ENCODE assay signal across 9 cellular contexts in the genomic region with DNA sequence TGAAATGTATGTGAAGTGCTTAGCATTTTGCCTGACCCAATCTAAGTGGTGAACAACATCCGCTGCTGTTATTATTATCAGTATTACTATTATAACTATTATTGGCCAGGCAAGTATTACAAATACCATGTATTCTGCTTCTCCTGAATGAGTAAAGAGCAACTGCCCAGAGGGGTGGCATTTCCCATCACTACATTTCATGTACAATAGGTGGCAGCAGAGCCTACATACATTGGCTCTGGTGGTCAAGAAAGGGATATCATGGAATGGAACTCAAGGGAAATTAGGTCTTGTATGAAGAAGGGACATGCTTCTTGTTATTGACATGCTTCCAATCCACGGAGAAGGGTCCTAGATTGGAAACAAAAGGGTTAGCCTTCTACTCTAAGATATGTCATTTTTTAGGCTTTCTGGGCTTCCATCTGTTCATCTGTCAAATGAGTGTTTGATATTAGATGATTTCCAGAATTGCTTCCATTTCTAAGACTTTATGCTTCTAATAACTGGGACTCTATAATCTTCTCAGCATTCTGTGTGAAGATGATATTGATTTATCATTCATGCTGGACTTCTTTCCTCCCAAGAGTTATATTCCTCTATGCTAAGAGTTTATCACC.
DNase-seq lines count a peak whose midpoint lies in the region; ATAC-seq and TF ChIP-seq lines count a peak whose summit lies in the region.
"Had no signal": no experiment of that assay in that cellular context is flagged by ENCODE, and none has a peak within 500 bp of the region (broad histone marks: within the 10 kb centered on the region; RNA-seq: fewer than 3 reads in every experiment).

No MANE protein-coding gene starts in this region.

- CTCF ChIA-PET in activated CD4-positive, alpha-beta T cell treated with anti-CD3 and anti-CD28 coated beads for 36 hours (lab: Charles Lee) = interaction anchor here (0.6 kb wide), 1 partner anchor 362 kb away, joined by 3 read pairs; no protein-coding TSS in a partner anchor

- 61 to 63% methylated on average over 2 of the region's 2 CpGs for WGBS in thyroid gland, 2 donors

- H3K27me3 Mint-ChIP-seq in activated CD4-positive, alpha-beta T cell treated with anti-CD3 and anti-CD28 coated beads for 36 hours = no peaks in the 10 kb centered on the region
- no peaks in the 10 kb centered on the region for H3K27me3 Mint-ChIP-seq in activated CD4-positive, alpha-beta T cell treated with anti-CD3 and anti-CD28 coated beads, Interleukin-2, amount 10 ng/mL, durations not matched to agents 24 days and 14 days
- H3K27me3 Mint-ChIP-seq: central memory CD8-positive, alpha-beta T cell had no signal

- in situ Hi-C loops in astrocyte of the cerebellum (cut with HindIII; ENCODE audit: low sequenced_read_pairs) = no loop called here

- H3K27ac ChIP-seq in thyroid gland = no peak overlapping the region

- TF ChIP-seq POLR2A in thyroid gland (IDR thresholded peaks at IDR 0.05) = no peak

- ATAC-seq in activated CD4-positive, alpha-beta T cell treated with anti-CD3 and anti-CD28 coated beads for 36 hours = peak; percentile 42
- peak; percentile 59 for ATAC-seq in HG02938 (IDR thresholded peaks at IDR 0.05; ENCODE audit: unreplicated experiment)
- ATAC-seq in GM19023 (IDR thresholded peaks at IDR 0.05; ENCODE audit: unreplicated experiment) = no peak

- H3K4me1 Mint-ChIP-seq in activated CD4-positive, alpha-beta T cell treated with anti-CD3 and anti-CD28 coated beads for 36 hours = no peaks in the 10 kb centered on the region
- no peaks in the 10 kb centered on the region for H3K4me1 Mint-ChIP-seq in activated CD4-positive, alpha-beta T cell treated with anti-CD3 and anti-CD28 coated beads, Interleukin-2, amount 10 ng/mL, durations not matched to agents 24 days and 14 days
- H3K4me1 Mint-ChIP-seq: central memory CD8-positive, alpha-beta T cell had no signal

- no peak overlapping the region for H3K4me3 ChIP-seq in astrocyte of the cerebellum (ENCODE audit: low read depth, low read length)
- no peak overlapping the region for H3K4me3 ChIP-seq in thyroid gland (replicated peaks in 1 of 3)

- POLR2A ChIA-PET in activated CD4-positive, alpha-beta T cell treated with anti-CD3 and anti-CD28 coated beads for 36 hours (lab: Charles Lee) = no interaction called here

- TF ChIP-seq CTCF in astrocyte of the cerebellum (IDR thresholded peaks at IDR 0.05; ENCODE audit: low read depth, low read length, missing control alignments) (peak; percentile 78), thyroid gland (IDR thresholded peaks at IDR 0.05) (peak; percentile 11 to 100 (median 86))

- H3K36me3 ChIP-seq in thyroid gland = no peaks in the 10 kb centered on the region

- intact Hi-C loops in activated CD4-positive, alpha-beta T cell treated with anti-CD3 and anti-CD28 coated beads for 36 hours (cut with DNase I, micrococcal nuclease) = loop anchor here (5.0 to 10.0 kb wide), 3 partner anchors 90 to 268 kb away; no protein-coding TSS in a partner anchor
- intact Hi-C loops in activated CD4-positive, alpha-beta T cell treated with anti-CD3 and anti-CD28 coated beads, Interleukin-2, amount 10 ng/mL, durations not matched to agents 24 days and 14 days (cut with micrococcal nuclease) = loop anchor here (2.0 kb wide), 2 partner anchors 216 to 266 kb away; no protein-coding TSS in a partner anchor
- intact Hi-C loops in thyroid gland (cut with DNase I) = loop anchor here (5.0 kb wide), 1 partner anchor 218 kb away; no protein-coding TSS in a partner anchor

- H3K9me3 Mint-ChIP-seq in activated CD4-positive, alpha-beta T cell treated with anti-CD3 and anti-CD28 coated beads for 36 hours (ENCODE audit: low read depth) = no peaks in the 10 kb centered on the region
- H3K9me3 Mint-ChIP-seq in activated CD4-positive, alpha-beta T cell treated with anti-CD3 and anti-CD28 coated beads, Interleukin-2, amount 10 ng/mL, durations not matched to agents 24 days and 14 days = no peaks in the 10 kb centered on the region
- H3K9me3 Mint-ChIP-seq: central memory CD8-positive, alpha-beta T cell had no signal

- peaks cover 10% of the 10 kb centered on the region for H3K36me3 Mint-ChIP-seq in activated CD4-positive, alpha-beta T cell treated with anti-CD3 and anti-CD28 coated beads for 36 hours (ENCODE audit: low read depth)
- peaks cover 2% of the 10 kb centered on the region for H3K36me3 Mint-ChIP-seq in activated CD4-positive, alpha-beta T cell treated with anti-CD3 and anti-CD28 coated beads, Interleukin-2, amount 10 ng/mL, durations not matched to agents 24 days and 14 days (ENCODE audit: low read depth)

- no peaks in the 10 kb centered on the region for H3K27me3 ChIP-seq in thyroid gland

- no peaks in the 10 kb centered on the region for H3K4me1 ChIP-seq in thyroid gland

- H3K4me3 Mint-ChIP-seq in activated CD4-positive, alpha-beta T cell treated with anti-CD3 and anti-CD28 coated beads for 36 hours = no peak overlapping the region
- H3K4me3 Mint-ChIP-seq in activated CD4-positive, alpha-beta T cell treated with anti-CD3 and anti-CD28 coated beads, Interleukin-2, amount 10 ng/mL, durations not matched to agents 24 days and 14 days = no peak overlapping the region
- H3K4me3 Mint-ChIP-seq: central memory CD8-positive, alpha-beta T cell had no signal

- no peaks in the 10 kb centered on the region for H3K9me3 ChIP-seq in thyroid gland

- no peak overlapping the region for H3K27ac Mint-ChIP-seq in activated CD4-positive, alpha-beta T cell treated with anti-CD3 and anti-CD28 coated beads for 36 hours
- no peak overlapping the region for H3K27ac Mint-ChIP-seq in activated CD4-positive, alpha-beta T cell treated with anti-CD3 and anti-CD28 coated beads, Interleukin-2, amount 10 ng/mL, durations not matched to agents 24 days and 14 days

- no peak for DNase-seq in activated CD4-positive, alpha-beta T cell treated with anti-CD3 and anti-CD28 coated beads for 36 hours
- no peak for DNase-seq in activated CD4-positive, alpha-beta T cell treated with anti-CD3 and anti-CD28 coated beads, Interleukin-2, amount 10 ng/mL, durations not matched to agents 24 days and 14 days
- DNase-seq in NCI-H510A (lab: John Stamatoyannopoulos, UW) = peak; percentile 15
- DNase-seq in astrocyte of the cerebellum (ENCODE audit: low read depth) = peak; percentile 22
- peak; percentile 68 for DNase-seq in iris pigment epithelial cell (ENCODE audit: low read depth)
- peak; percentile 29 to 40 for DNase-seq in thyroid gland

Comparison
In these comparisons a context has a peak if more than half of its experiments do, and no peak if none do; other contexts are left out.
1. DNase-seq: peak in NCI-H510A (single experiment), astrocyte of the cerebellum (single experiment), iris pigment epithelial cell (single experiment) and thyroid gland (2 of 2); none in activated CD4-positive, alpha-beta T cell treated with anti-CD3 and anti-CD28 coated beads for 36 hours (single experiment) and activated CD4-positive, alpha-beta T cell treated with anti-CD3 and anti-CD28 coated beads, Interleukin-2, amount 10 ng/mL, durations not matched to agents 24 days and 14 days (single experiment).